8 cellular contexts compared by ENCODE assay signal in genomic region chr10:21315321-21316220, GRCh38.
DNase-seq lines count a peak whose midpoint lies in the region; ATAC-seq, FAIRE-seq and TF ChIP-seq lines count a peak whose summit lies in the region.

No MANE protein-coding gene starts in this region.

- intact Hi-C loops in ascending aorta (cut with DNase I) (no loop called here), sciatic nerve (cut with DNase I) (no loop called here)

- H3F3A ChIP-seq in GM23248 (ENCODE audit: insufficient read depth): peaks cover 3% of the 10 kb centered on the region; the same call in 1 of the 2 replicates

- H3K27ac ChIP-seq in GM23248 (no peak overlapping the region), ascending aorta (peak overlapping the region; percentile 6 to 42), small intestine (ENCODE audit: low read depth in 1 of 2, low read length in 1 of 2) (no peak overlapping the region)

- H4K20me1 ChIP-seq in GM23248 (ENCODE audit: insufficient read depth): no peaks in the 10 kb centered on the region

- ATAC-seq in sciatic nerve: peak; percentile 94
- no peak for ATAC-seq in HG03045 (IDR thresholded peaks at IDR 0.05; ENCODE audit: unreplicated experiment)
- ATAC-seq in HG02884 (IDR thresholded peaks at IDR 0.05; ENCODE audit: unreplicated experiment): no peak

- DNase-seq in GM23248 (peak; percentile 82), ascending aorta (ENCODE audit: low spot score in 2 of 2) (peak in 1 of 2 donors; percentile 83), hepatic stellate cell (ENCODE audit: low spot score) (peak; percentile 93), sciatic nerve (ENCODE audit: low spot score) (peak; percentile 76), SK-N-DZ (ENCODE audit: low spot score) (no peak), small intestine (no peak)

- peak overlapping the region; percentile 19 for H3K4me2 ChIP-seq in GM23248 (ENCODE audit: unreplicated experiment)

- no peak for TF ChIP-seq CTCF in ascending aorta (IDR thresholded peaks at IDR 0.05)

- in situ Hi-C loops in GM23248 (cut with MboI): no loop called here

- H3K4me3 ChIP-seq in GM23248 (no peak overlapping the region), ascending aorta (no peak overlapping the region), small intestine (ENCODE audit: low read depth in 1 of 2, low read length in 2 of 2) (no peak overlapping the region)

- H3K27me3 ChIP-seq in GM23248 (replicated peaks; ENCODE audit: insufficient read depth) (no peaks in the 10 kb centered on the region), ascending aorta (no peaks in the 10 kb centered on the region), small intestine (ENCODE audit: control insufficient read depth in 2 of 2, insufficient read depth in 2 of 2, low read length in 2 of 2) (no peaks in the 10 kb centered on the region)

- H3K79me2 ChIP-seq in GM23248 (ENCODE audit: insufficient read depth): no peaks in the 10 kb centered on the region

- H3K9me3 ChIP-seq in GM23248 (ENCODE audit: low read depth): no peaks in the 10 kb centered on the region
- H3K9me3 ChIP-seq in ascending aorta: no peaks in the 10 kb centered on the region
- no peaks in the 10 kb centered on the region for H3K9me3 ChIP-seq in small intestine (ENCODE audit: control insufficient read depth, low read depth)

- WGBS in GM23248 (ENCODE audit: low coverage in 1 of 2, low lambda C conversion rate in 2 of 2, missing lambda C conversion rate in 2 of 2), 2 experiments: 13 to 18% methylated on average over 7 of the region's 7 CpGs
- 39 to 51% (median 46%) methylated on average over 7 of the region's 7 CpGs for WGBS in small intestine, 3 donors

- FAIRE-seq in small intestine (lab: Jason Lieb, UNC): no peak

- no peaks in the 10 kb centered on the region for H3K36me3 ChIP-seq in GM23248 (ENCODE audit: low read depth)
- no peaks in the 10 kb centered on the region for H3K36me3 ChIP-seq in ascending aorta
- H3K36me3 ChIP-seq in small intestine (ENCODE audit: control insufficient read depth in 2 of 2, insufficient read depth in 2 of 2, low read length in 2 of 2): no peaks in the 10 kb centered on the region

- peak overlapping the region; percentile 49 for H2AFZ ChIP-seq in GM23248

- H3K9ac ChIP-seq in GM23248: no peak overlapping the region

- H3K4me1 ChIP-seq in GM23248 (ENCODE audit: insufficient read depth): peaks cover 24% of the 10 kb centered on the region
- H3K4me1 ChIP-seq in ascending aorta: peaks cover 6 to 13% of the 10 kb centered on the region in 2 donors
- H3K4me1 ChIP-seq in small intestine (ENCODE audit: control insufficient read depth in 2 of 2, insufficient read depth in 1 of 2, low read depth in 1 of 2, low read length in 1 of 2): no peaks in the 10 kb centered on the region

- no peaks in the 10 kb centered on the region for H3K9me2 ChIP-seq in GM23248 (ENCODE audit: insufficient read depth)

Comparison
In these comparisons a context has a peak if more than half of its experiments do, and no peak if none do; other contexts are left out.
1. DNase-seq: peak in GM23248 (single experiment), hepatic stellate cell (single experiment) and sciatic nerve (single experiment); none in SK-N-DZ (single experiment) and small intestine (single experiment).
2. H3K27ac ChIP-seq: peak in ascending aorta (2 of 2); none in GM23248 (single experiment) and small intestine (0 of 2).